In genomic region chr6:137870744-137871247, GRCh38 we compare ENCODE assay signal across 8 cellular contexts. TPM values are rescaled to one million over a fixed set of nuclear protein-coding genes. Genes with fewer than 3 reads are reported as not detected.
DNase-seq lines count a peak whose midpoint lies in the region; ATAC-seq and TF ChIP-seq lines count a peak whose summit lies in the region.

No MANE protein-coding gene starts in this region.

- peaks cover 23% of the 10 kb centered on the region for H3K27me3 ChIP-seq in HUES6 (ENCODE audit: control insufficient read depth, insufficient read depth, low read length)

- DNase-seq in activated gamma-delta T cell treated with Interleukin-2 at 50 U/mL for 16 hours = peak; percentile 26
- no peak for DNase-seq in activated gamma-delta T cell (lab: John Stamatoyannopoulos, UW)
- peak; percentile 45 for DNase-seq in astrocyte of the hippocampus (ENCODE audit: low read depth, low spot score)
- DNase-seq in natural killer cell = no peak
- DNase-seq in NCI-H2081 treated with DMSO at 0.1 percent for 48 hours (lab: John Stamatoyannopoulos, UW) = no peak
- no peak for DNase-seq in mucosa of gallbladder (ENCODE audit: low spot score)

- H3K27me3 Mint-ChIP-seq in natural killer cell (ENCODE audit: low read depth in 2 of 2) = no peaks in the 10 kb centered on the region

- H3K27ac Mint-ChIP-seq in natural killer cell = peak overlapping the region; percentile 96 to 98

- H3K4me1 ChIP-seq in HUES6 (ENCODE audit: control insufficient read depth, insufficient read depth, low read length) = peaks cover 16% of the 10 kb centered on the region

- H3K36me3 ChIP-seq in HUES6 (ENCODE audit: control insufficient read depth, insufficient read depth, low read length) = peaks cover 16% of the 10 kb centered on the region; the same call in 1 of the 2 replicates

- ATAC-seq in natural killer cell (no peak), HG03196 (IDR thresholded peaks at IDR 0.05; ENCODE audit: unreplicated experiment) (no peak)

- H3K4me3 Mint-ChIP-seq in natural killer cell = peak overlapping the region; percentile 98

- H3K9me3 ChIP-seq in HUES6 (ENCODE audit: control insufficient read depth, insufficient read depth, low read depth, low read length) = no peaks in the 10 kb centered on the region

- H3K27ac ChIP-seq in HUES6 (ENCODE audit: low read depth, low read length) = no peak overlapping the region

- no peaks in the 10 kb centered on the region for H3K9me3 Mint-ChIP-seq in natural killer cell

- intact Hi-C loops in natural killer cell (cut with micrococcal nuclease) = loop anchor here (5.0 kb wide), 1 partner anchor 57 kb away; no protein-coding TSS in a partner anchor

- H3K9ac ChIP-seq in HUES6 (ENCODE audit: low read length) = no peak overlapping the region

- TF ChIP-seq CTCF in natural killer cell (IDR thresholded peaks at IDR 0.05) = no peak

- peaks cover 69 to 79% of the 10 kb centered on the region in 2 donors for H3K4me1 Mint-ChIP-seq in natural killer cell

- peak overlapping the region; percentile 8; the same call in 1 of the 2 replicates for H3K4me3 ChIP-seq in HUES6 (ENCODE audit: low read depth, low read length)

- H3K36me3 Mint-ChIP-seq in natural killer cell = peaks cover 45% of the 10 kb centered on the region

RNA-seq across cellular contexts. Expression of gene TNFAIP3, which starts 3.7 kb away (rescaled TPM):
- total RNA-seq in natural killer cell (1,000 to 10,000 TPM; 1,163 to 1,298 (median 1,241) TPM), mucosa of gallbladder (33.8 TPM)

Comparison
In these comparisons a context has a peak if more than half of its experiments do, and no peak if none do; other contexts are left out.
1. DNase-seq: peak in activated gamma-delta T cell treated with Interleukin-2 at 50 U/mL for 16 hours (single experiment) and astrocyte of the hippocampus (single experiment); none in activated gamma-delta T cell (single experiment), natural killer cell (single experiment), NCI-H2081 treated with DMSO at 0.1 percent for 48 hours (single experiment) and mucosa of gallbladder (single experiment).
2. RNA of gene TNFAIP3, which starts 3.7 kb away (total RNA-seq): 1,163 to 1,298 TPM in natural killer cell; 33.8 TPM in mucosa of gallbladder (single experiment); every median in the first group is over 10 times any median in the second.